25 cellular contexts compared by ENCODE assay signal in the genomic region with DNA sequence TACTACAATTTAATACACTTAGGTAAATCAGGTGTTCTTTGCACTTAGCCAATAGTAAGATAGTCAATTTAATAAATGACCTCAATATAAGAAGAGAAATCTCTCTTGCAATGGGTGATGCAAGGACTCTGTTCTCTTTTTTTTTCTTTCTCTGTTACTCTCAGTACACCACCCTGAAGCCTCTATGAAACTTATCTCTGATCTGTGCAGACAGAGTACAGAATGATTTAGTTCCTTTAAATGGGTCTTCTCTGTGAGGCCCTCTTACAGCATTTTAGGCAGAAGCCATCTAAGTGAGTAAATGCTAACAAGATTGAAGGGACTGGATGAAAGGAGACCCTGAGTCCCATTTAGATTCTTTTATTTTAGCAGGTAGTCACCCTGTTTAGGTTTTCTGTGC.
"Had no signal": no experiment of that assay in that cellular context is flagged by ENCODE, and none has a peak within 500 bp of the region (broad histone marks: within the 10 kb centered on the region; RNA-seq: fewer than 3 reads in every experiment).

No MANE protein-coding gene starts in this region.

- DNase-seq: natural killer cell; nucleus accumbens; pancreas; retina; right lobe of liver; sigmoid colon; small intestine; stimulated activated CD4-positive, alpha-beta T cell treated with anti-CD3 and anti-CD28 coated beads, Interleukin-15, amount 100 ng/mL, for 24 hours; stimulated activated CD4-positive, alpha-beta T cell treated with anti-CD3 and anti-CD28 coated beads, Interleukin-2, amount 100 ng/mL, for 24 hours; stimulated activated CD4-positive, alpha-beta T cell treated with anti-CD3 and anti-CD28 coated beads, Interleukin-2, amount 100 ng/mL, for 48 hours; stimulated activated CD4-positive, alpha-beta T cell treated with anti-CD3 and anti-CD28 coated beads, Interleukin-4, amount 100 ng/mL, for 24 hours; stimulated activated naive B cell treated with anti-CD40 and anti-IgM and Interleukin-4, amounts not matched to agents 10 μg/mL and 1 μg/mL and 100 μg/mL, for 72 hours; stimulated activated naive CD4-positive, alpha-beta T cell treated with Interleukin-2 at 50 U/mL for 16 hours; stomach; thyroid gland; upper lobe of left lung had no signal

- H3K9me3 ChIP-seq: neutrophil, pancreas, prostate gland, right atrium auricular region, right lobe of liver, sigmoid colon, stomach, thoracic aorta, thyroid gland, tibial nerve, upper lobe of left lung, vagina had no signal

- H3K27me3 Mint-ChIP-seq: stimulated activated naive CD8-positive, alpha-beta T cell treated with anti-CD3 and anti-CD28 coated beads, Interleukin-15, Interleukin-2, amounts not matched to agents 100 ng/mL and 50 ng/mL, for 24 hours had no signal

- H3K36me3 ChIP-seq: neutrophil, pancreas, prostate gland, right atrium auricular region, right lobe of liver, sigmoid colon, stomach, thoracic aorta, thyroid gland, tibial nerve, upper lobe of left lung, vagina had no signal

- H3K4me3 Mint-ChIP-seq: natural killer cell; nephron; stimulated activated effector memory CD8-positive, alpha-beta T cell treated with anti-CD3 and anti-CD28 coated beads, Interleukin-12 subunit alpha, Interleukin-12 subunit beta, amount 100 ng/mL, for 72 hours; stimulated activated naive B cell treated with anti-CD40 and anti-IgM and Interleukin-4, amounts not matched to agents 10 μg/mL and 1 μg/mL and 100 μg/mL, for 72 hours; stimulated activated naive CD8-positive, alpha-beta T cell treated with anti-CD3 and anti-CD28 coated beads, Interleukin-15, Interleukin-2, amounts not matched to agents 100 ng/mL and 50 ng/mL, for 24 hours had no signal

- H3K9me3 Mint-ChIP-seq: nephron; stimulated activated effector memory CD8-positive, alpha-beta T cell treated with anti-CD3 and anti-CD28 coated beads, Interleukin-12 subunit alpha, Interleukin-12 subunit beta, amount 100 ng/mL, for 72 hours; stimulated activated naive B cell treated with anti-CD40 and anti-IgM and Interleukin-4, amounts not matched to agents 10 μg/mL and 1 μg/mL and 100 μg/mL, for 72 hours; stimulated activated naive CD8-positive, alpha-beta T cell treated with anti-CD3 and anti-CD28 coated beads, Interleukin-15, Interleukin-2, amounts not matched to agents 100 ng/mL and 50 ng/mL, for 24 hours had no signal

- H3K27ac ChIP-seq: neutrophil, pancreas, prostate gland, right atrium auricular region, right lobe of liver, sigmoid colon, stomach, thoracic aorta, thyroid gland, tibial nerve, upper lobe of left lung, vagina had no signal

- H3K4me1 Mint-ChIP-seq: natural killer cell; nephron; stimulated activated effector memory CD8-positive, alpha-beta T cell treated with anti-CD3 and anti-CD28 coated beads, Interleukin-12 subunit alpha, Interleukin-12 subunit beta, amount 100 ng/mL, for 72 hours; stimulated activated naive B cell treated with anti-CD40 and anti-IgM and Interleukin-4, amounts not matched to agents 10 μg/mL and 1 μg/mL and 100 μg/mL, for 72 hours had no signal

- H3K27ac Mint-ChIP-seq: natural killer cell; nephron; stimulated activated effector memory CD8-positive, alpha-beta T cell treated with anti-CD3 and anti-CD28 coated beads, Interleukin-12 subunit alpha, Interleukin-12 subunit beta, amount 100 ng/mL, for 72 hours; stimulated activated naive B cell treated with anti-CD40 and anti-IgM and Interleukin-4, amounts not matched to agents 10 μg/mL and 1 μg/mL and 100 μg/mL, for 72 hours; stimulated activated naive CD8-positive, alpha-beta T cell treated with anti-CD3 and anti-CD28 coated beads, Interleukin-15, Interleukin-2, amounts not matched to agents 100 ng/mL and 50 ng/mL, for 24 hours had no signal

- ATAC-seq: natural killer cell; pancreas; right lobe of liver; stimulated activated effector memory CD8-positive, alpha-beta T cell treated with anti-CD3 and anti-CD28 coated beads, Interleukin-12 subunit alpha, Interleukin-12 subunit beta, amount 100 ng/mL, for 72 hours; stimulated activated naive B cell treated with anti-CD40 and anti-IgM and Interleukin-4, amounts not matched to agents 10 μg/mL and 1 μg/mL and 100 μg/mL, for 72 hours had no signal

- H3K4me1 ChIP-seq: pancreas, prostate gland, right atrium auricular region, right lobe of liver, sigmoid colon, stomach, thyroid gland, tibial nerve, upper lobe of left lung, vagina had no signal

- H3K4me3 ChIP-seq: pancreas, prostate gland, right atrium auricular region, right lobe of liver, sigmoid colon, stomach, thoracic aorta, thyroid gland, tibial nerve, upper lobe of left lung, vagina had no signal

- H3K36me3 Mint-ChIP-seq: natural killer cell; stimulated activated effector memory CD8-positive, alpha-beta T cell treated with anti-CD3 and anti-CD28 coated beads, Interleukin-12 subunit alpha, Interleukin-12 subunit beta, amount 100 ng/mL, for 72 hours; stimulated activated naive B cell treated with anti-CD40 and anti-IgM and Interleukin-4, amounts not matched to agents 10 μg/mL and 1 μg/mL and 100 μg/mL, for 72 hours had no signal

- H3K27me3 ChIP-seq: neutrophil, pancreas, right atrium auricular region, right lobe of liver, sigmoid colon, stomach, thyroid gland, tibial nerve, upper lobe of left lung, vagina had no signal
